11 cellular contexts compared by ENCODE assay signal in the genomic region with DNA sequence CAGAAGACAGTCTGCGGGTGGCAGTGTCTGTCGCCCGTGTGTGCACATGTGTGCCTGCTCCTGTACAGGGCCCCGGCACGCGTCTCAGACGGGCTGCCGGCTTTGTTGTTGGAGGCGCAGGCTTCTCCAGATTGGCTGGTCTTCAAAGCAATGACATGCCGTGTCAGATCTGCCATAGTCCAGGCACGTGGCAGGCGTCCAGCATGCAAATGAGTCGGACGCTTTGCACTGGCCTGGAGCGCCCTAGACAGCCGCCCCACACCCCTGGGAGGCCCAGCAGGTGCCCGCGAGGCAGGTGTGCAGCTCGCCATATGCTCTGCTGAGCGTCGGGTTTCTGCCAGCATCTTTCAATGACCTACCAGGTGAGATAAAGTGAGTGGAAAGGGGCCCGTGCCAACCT.
DNase-seq lines count a peak whose midpoint lies in the region; ATAC-seq, FAIRE-seq and TF ChIP-seq lines count a peak whose summit lies in the region.
"Had no signal": no experiment of that assay in that cellular context is flagged by ENCODE, and none has a peak within 500 bp of the region (broad histone marks: within the 10 kb centered on the region; RNA-seq: fewer than 3 reads in every experiment).

No MANE protein-coding gene starts in this region.

- H3K27ac Mint-ChIP-seq in activated naive CD4-positive, alpha-beta T cell treated with anti-CD3 and anti-CD28 coated beads for 36 hours = no peak overlapping the region
- H3K27ac Mint-ChIP-seq: CD4-positive, alpha-beta memory T cell had no signal

- H4K5ac ChIP-seq in H1 (ENCODE audit: insufficient read length, low read depth, low read length) = no peak overlapping the region

- no peak for TF ChIP-seq CTCF in H1 (IDR thresholded peaks at IDR 0.05; ENCODE audit: control extremely low read depth in 1 of 3, insufficient read depth in 1 of 3, low read depth in 1 of 3, low read length in 3 of 3)

- no peak for TF ChIP-seq POLR2A in H1 (IDR thresholded peaks at IDR 0.05; ENCODE audit: control extremely low read depth in 1 of 2, low read depth in 2 of 2, low read length in 2 of 2)

- H2BK12ac ChIP-seq in H1 (ENCODE audit: low read depth, low read length) = peak overlapping the region; percentile 99; the same call in 1 of the 2 replicates

- H3K79me2 ChIP-seq in H1 (ENCODE audit: control insufficient read depth in 1 of 2, insufficient read depth in 2 of 2, low read length in 2 of 2) = no peaks in the 10 kb centered on the region

- WGBS in H1 (ENCODE audit: extremely low coverage in 1 of 2, insufficient coverage in 1 of 2, insufficient read length in 1 of 2, insufficient replicate concordance in 2 of 2, low coverage in 1 of 2, low lambda C conversion rate in 2 of 2, missing lambda C conversion rate in 1 of 2), 2 experiments = 84% methylated on average over 22 of the region's 22 CpGs; no CpG with 5 or more reads in 1 of the 2 experiments

- peak overlapping the region; percentile 97; the same call in 1 of the 2 replicates for H2BK5ac ChIP-seq in H1 (ENCODE audit: low read depth, low read length)

- H2AK5ac ChIP-seq in H1 (ENCODE audit: low read depth, low read length) = peak overlapping the region; percentile 44; the same call in 1 of the 2 replicates

- H3K14ac ChIP-seq in H1 (ENCODE audit: insufficient read length) = no peak overlapping the region

- H4K91ac ChIP-seq in H1 (replicated peaks; ENCODE audit: insufficient read length, low read length) = peak overlapping the region; percentile 100

- H3K4me3 Mint-ChIP-seq in activated naive CD4-positive, alpha-beta T cell treated with anti-CD3 and anti-CD28 coated beads for 36 hours = no peak overlapping the region
- H3K4me3 Mint-ChIP-seq: CD4-positive, alpha-beta memory T cell had no signal

- peak; percentile 91 for DNase-seq in NCI-H345 (lab: John Stamatoyannopoulos, UW)
- DNase-seq in H1 (ENCODE audit: low read depth in 1 of 2, low spot score in 2 of 2) = no peak
- DNase-seq in posterior vena cava (ENCODE audit: low spot score) = peak; percentile 48
- DNase-seq in activated naive CD4-positive, alpha-beta T cell treated with anti-CD3 and anti-CD28 coated beads for 36 hours = no peak
- no peak for DNase-seq in effector memory CD4-positive, alpha-beta T cell
- no peak for DNase-seq in activated CD4-positive, alpha-beta T cell treated with anti-CD3 and anti-CD28 coated beads for 1 hour
- DNase-seq: activated effector memory CD4-positive, alpha-beta T cell treated with anti-CD3 and anti-CD28 coated beads, Interleukin-2, amount 50 U/mL, for 16 hours; CD4-positive, alpha-beta memory T cell; IMR-90 had no signal

- no peaks in the 10 kb centered on the region for H3K27me3 Mint-ChIP-seq in activated naive CD4-positive, alpha-beta T cell treated with anti-CD3 and anti-CD28 coated beads for 36 hours (ENCODE audit: low read depth)
- H3K27me3 Mint-ChIP-seq: CD4-positive, alpha-beta memory T cell had no signal

- no peak overlapping the region for H3K23ac ChIP-seq in H1 (ENCODE audit: insufficient read length)

- no peak overlapping the region for H3K9ac ChIP-seq in H1 (replicated peaks in 1 of 4; ENCODE audit: extremely low read depth in 1 of 4, low read depth in 3 of 4, low read length in 3 of 4)

- peaks cover under 1% of the 10 kb centered on the region for H3K9me3 Mint-ChIP-seq in activated naive CD4-positive, alpha-beta T cell treated with anti-CD3 and anti-CD28 coated beads for 36 hours

- H2BK15ac ChIP-seq in H1 (ENCODE audit: low read length) = no peak overlapping the region

- H3K18ac ChIP-seq in H1 (ENCODE audit: extremely low read depth, low read length) = peak overlapping the region; percentile 76

- H2AFZ ChIP-seq in H1 (ENCODE audit: low read length) = no peak overlapping the region

- H3K36me3 ChIP-seq in H1 (ENCODE audit: control insufficient read depth in 2 of 4, insufficient read depth in 4 of 4, low read length in 3 of 4) = 0 out of 8 replicates have a peak, but pooled peaks cover 0 to 3% (median 0%) of the 10 kb centered on the region in 4 experiments
- H3K36me3 ChIP-seq in effector memory CD4-positive, alpha-beta T cell (ENCODE audit: control insufficient read depth, insufficient read depth, low read length) = no peaks in the 10 kb centered on the region

- CTCF ChIA-PET in H1 (lab: Charles Lee; ENCODE audit: partially characterized antibody) = interaction anchor here (1.0 to 1.4 kb wide), 8 partner anchors 12 to 422 kb away, joined by 3 to 4 read pairs (median 3); no protein-coding TSS in a partner anchor
- CTCF ChIA-PET in activated naive CD4-positive, alpha-beta T cell treated with anti-CD3 and anti-CD28 coated beads for 36 hours (lab: Charles Lee) = no interaction called here

- no peaks in the 10 kb centered on the region for H4K20me1 ChIP-seq in H1 (replicated peaks in 1 of 2; ENCODE audit: control insufficient read depth in 1 of 2, insufficient read depth in 2 of 2, low read length in 2 of 2)

- peaks cover 9% of the 10 kb centered on the region; the same call in 1 of the 2 replicates for H3K23me2 ChIP-seq in H1 (ENCODE audit: low read depth, low read length)

- ATAC-seq in HG03025 (IDR thresholded peaks at IDR 0.05; ENCODE audit: low FRiP score, unreplicated experiment) = no peak

- peaks cover 23 to 50% (median 42%) of the 10 kb centered on the region in 4 experiments for H3K4me1 ChIP-seq in H1 (replicated peaks in 1 of 4; ENCODE audit: control insufficient read depth in 3 of 4, insufficient read depth in 4 of 4, low read length in 3 of 4)
- no peaks in the 10 kb centered on the region for H3K4me1 ChIP-seq in effector memory CD4-positive, alpha-beta T cell (ENCODE audit: control insufficient read depth, insufficient read depth, low read length, poor library complexity, severe bottlenecking)

- H3K36me3 Mint-ChIP-seq in activated naive CD4-positive, alpha-beta T cell treated with anti-CD3 and anti-CD28 coated beads for 36 hours (ENCODE audit: low read depth) = no peaks in the 10 kb centered on the region
- H3K36me3 Mint-ChIP-seq: CD4-positive, alpha-beta memory T cell had no signal

- H4K8ac ChIP-seq in H1 (ENCODE audit: extremely low read depth, insufficient read depth, low read length) = no peak overlapping the region; the same call in 1 of the 2 replicates

- no peak for FAIRE-seq in H1 (lab: Jason Lieb, UNC)

- H2BK20ac ChIP-seq in H1 (ENCODE audit: low read length) = peak overlapping the region; percentile 88; the same call in 1 of the 2 replicates

- intact Hi-C loops in posterior vena cava (cut with DNase I) = no loop called here
- intact Hi-C loops in activated naive CD4-positive, alpha-beta T cell treated with anti-CD3 and anti-CD28 coated beads for 36 hours (cut with micrococcal nuclease) = no loop called here

- POLR2A ChIA-PET in H1 (lab: Charles Lee; ENCODE audit: partially characterized antibody) = interaction anchor here (0.6 to 6.6 kb wide), 6 partner anchors 10 to 72 kb away, joined by 3 to 89 read pairs (median 6); a partner anchor contains a TSS

- no peak overlapping the region for H3K4me3 ChIP-seq in H1 (ENCODE audit: extremely low read depth in 1 of 4, insufficient read depth in 2 of 4, low read depth in 3 of 4, low read length in 4 of 4)
- no peak overlapping the region for H3K4me3 ChIP-seq in effector memory CD4-positive, alpha-beta T cell (ENCODE audit: insufficient read depth, low read depth, low read length, poor library complexity, severe bottlenecking)

- H2BK120ac ChIP-seq in H1 (replicated peaks; ENCODE audit: low read depth, low read length) = peak overlapping the region; percentile 86

- 0 out of 4 replicates have a peak overlapping the region, but pooled peaks of 1 of the 2 experiments have one; percentile 52 for H3K4me2 ChIP-seq in H1 (ENCODE audit: insufficient read depth in 1 of 2, low read depth in 2 of 2, low read length in 2 of 2)

- no peaks in the 10 kb centered on the region for H3K4me1 Mint-ChIP-seq in activated naive CD4-positive, alpha-beta T cell treated with anti-CD3 and anti-CD28 coated beads for 36 hours (ENCODE audit: low read depth)

- TF ChIP-seq RAD21 in Ishikawa (IDR thresholded peaks at IDR 0.05; ENCODE audit: low read depth) (no peak), H1 (IDR thresholded peaks at IDR 0.05 in 1 of 2, conservative IDR thresholded peaks at IDR 0.05 in 1 of 2; ENCODE audit: low read depth in 2 of 2, low read length in 2 of 2) (no peak)

- peak overlapping the region; percentile 33 for H3K4ac ChIP-seq in H1 (replicated peaks; ENCODE audit: insufficient read length, low read depth, low read length)

- H3K56ac ChIP-seq in H1 (replicated peaks; ENCODE audit: insufficient read length, low read depth, low read length) = no peak overlapping the region

- TF ChIP-seq EP300 in Ishikawa (IDR thresholded peaks at IDR 0.05; ENCODE audit: borderline replicate concordance) = peak; percentile 77
- TF ChIP-seq EP300 in H1 (IDR thresholded peaks at IDR 0.05; ENCODE audit: borderline replicate concordance in 1 of 2, low read depth in 2 of 2, low read length in 2 of 2) = no peak

- no peak overlapping the region for H3K27ac ChIP-seq in H1 (ENCODE audit: low read depth, low read length)
- H3K27ac ChIP-seq in effector memory CD4-positive, alpha-beta T cell (ENCODE audit: insufficient read depth, low read length, poor library complexity, severe bottlenecking) = no peak overlapping the region

- peaks cover 0 to 25% (median 11%) of the 10 kb centered on the region in 4 experiments; a peak in 5 of 7 replicates for H3K27me3 ChIP-seq in H1 (replicated peaks in 1 of 4; ENCODE audit: control insufficient read depth in 3 of 4, extremely low read depth in 1 of 4, insufficient read depth in 3 of 4, low read length in 3 of 4)
- no peaks in the 10 kb centered on the region for H3K27me3 ChIP-seq in effector memory CD4-positive, alpha-beta T cell (replicated peaks; ENCODE audit: control insufficient read depth, insufficient read depth, low read length, poor library complexity, severe bottlenecking)

- peaks cover 7 to 9% of the 10 kb centered on the region in 2 experiments; a peak in 3 of 4 replicates for H3K9me3 ChIP-seq in H1 (ENCODE audit: insufficient read depth in 2 of 2, low read depth in 1 of 2, low read length in 1 of 2)
- H3K9me3 ChIP-seq in effector memory CD4-positive, alpha-beta T cell (ENCODE audit: control insufficient read depth, low read length) = no peaks in the 10 kb centered on the region

- H3K79me1 ChIP-seq in H1 (ENCODE audit: low read depth, low read length) = no peaks in the 10 kb centered on the region

TF ChIP-seq in Ishikawa, 13 proteins besides CTCF, POLR2A, EP300 and RAD21 (continues in another document):
- TF ChIP-seq EGR1 (IDR thresholded peaks at IDR 0.05) = no peak
- peak; percentile 97 for TF ChIP-seq NFIC (IDR thresholded peaks at IDR 0.05)
- TF ChIP-seq, protein P1, sequence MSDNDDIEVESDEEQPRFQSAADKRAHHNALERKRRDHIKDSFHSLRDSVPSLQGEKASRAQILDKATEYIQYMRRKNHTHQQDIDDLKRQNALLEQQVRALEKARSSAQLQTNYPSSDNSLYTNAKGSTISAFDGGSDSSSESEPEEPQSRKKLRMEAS (IDR thresholded peaks at IDR 0.05) = peak; percentile 96

TF ChIP-seq in H1, 55 proteins besides CTCF, POLR2A, EP300 and RAD21 (continues in another document):
- no peak for TF ChIP-seq GABPA (IDR thresholded peaks at IDR 0.05; ENCODE audit: borderline replicate concordance, insufficient read depth, low read length)
- TF ChIP-seq KDM4A (IDR thresholded peaks at IDR 0.05; ENCODE audit: low read depth, low read length, severe bottlenecking) = no peak
- TF ChIP-seq ZNF274 (IDR thresholded peaks at IDR 0.05; ENCODE audit: borderline replicate concordance, extremely low read depth, low read length) = no peak

Comparison
In these comparisons a context has a peak if more than half of its experiments do, and no peak if none do; other contexts are left out.
1. DNase-seq: peak in NCI-H345 (single experiment) and posterior vena cava (single experiment); none in H1 (0 of 2), activated naive CD4-positive, alpha-beta T cell treated with anti-CD3 and anti-CD28 coated beads for 36 hours (single experiment), effector memory CD4-positive, alpha-beta T cell (0 of 3) and activated CD4-positive, alpha-beta T cell treated with anti-CD3 and anti-CD28 coated beads for 1 hour (single experiment).